ENCODE assay signal across 32 cellular contexts in the genomic region with DNA sequence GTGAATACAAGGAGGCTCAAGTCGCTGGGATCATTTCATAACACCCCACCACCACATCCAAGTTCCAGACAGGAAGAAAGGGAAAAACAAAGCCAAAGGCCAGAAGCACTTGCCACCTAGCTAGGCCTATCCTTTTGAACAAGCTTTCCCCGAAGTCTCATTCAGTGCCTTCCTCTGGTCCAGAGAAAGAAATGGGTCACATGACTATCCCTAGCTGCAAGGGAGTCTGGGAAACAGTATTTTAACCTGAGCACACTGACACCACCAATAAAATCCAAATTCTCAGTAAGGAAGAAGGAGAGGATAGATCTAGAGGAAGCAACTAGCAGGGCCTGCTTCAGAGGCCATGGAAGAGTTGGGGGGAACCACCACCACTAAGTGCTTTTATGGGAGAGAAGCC.
"Had no signal": no experiment of that assay in that cellular context is flagged by ENCODE, and none has a peak within 500 bp of the region (broad histone marks: within the 10 kb centered on the region; RNA-seq: fewer than 3 reads in every experiment).

No MANE protein-coding gene starts in this region.

- H3K9me3 ChIP-seq: psoas muscle had no signal

- H3K27me3 ChIP-seq: ascending aorta, cardiac muscle cell, esophagus muscularis mucosa, neural progenitor cell, sigmoid colon, suprapubic skin, tibial nerve had no signal

- DNase-seq: activated CD4-positive, alpha-beta T cell treated with anti-CD3 and anti-CD28 coated beads, Interleukin-2, amount 50 U/mL, for 1 hour; activated naive CD4-positive, alpha-beta T cell treated with anti-CD3 and anti-CD28 coated beads for 36 hours; activated naive CD8-positive, alpha-beta T cell treated with anti-CD3 and anti-CD28 coated beads, Interleukin-2, amount 10 ng/mL, durations not matched to agents 7 days and 5 days; activated T-cell treated with anti-CD3 and anti-CD28 coated beads for 4 hours; cortex of kidney; endodermal cell; foreskin melanocyte; heart right ventricle; kidney glomerular epithelial cell; lower lobe of right lung; mesendoderm; natural killer cell; occipital lobe; small intestine; stimulated activated CD4-positive, alpha-beta T cell treated with anti-CD3 and anti-CD28 coated beads, Interleukin-4, amount 100 ng/mL, for 24 hours; stimulated activated naive CD4-positive, alpha-beta T cell; T-helper 9 cell; WERI-Rb-1 had no signal

- ATAC-seq: heart right ventricle, left lobe of liver, lower lobe of right lung, natural killer cell, psoas muscle had no signal

- H3K27ac ChIP-seq: ascending aorta, cardiac muscle cell, esophagus muscularis mucosa, heart right ventricle, lower lobe of right lung, neural progenitor cell, parathyroid adenoma, psoas muscle, sigmoid colon, suprapubic skin, tibial nerve, WERI-Rb-1 had no signal

- H3K4me3 ChIP-seq: ascending aorta, cardiac muscle cell, esophagus muscularis mucosa, heart right ventricle, lower lobe of right lung, neural progenitor cell, psoas muscle, sigmoid colon, suprapubic skin, tibial nerve had no signal

- H3K27me3 Mint-ChIP-seq: activated naive CD8-positive, alpha-beta T cell treated with anti-CD3 and anti-CD28 coated beads, Interleukin-2, amount 10 ng/mL, durations not matched to agents 7 days and 5 days had no signal

- H3K36me3 Mint-ChIP-seq: neural progenitor cell had no signal

- H3K27ac Mint-ChIP-seq: activated naive CD4-positive, alpha-beta T cell treated with anti-CD3 and anti-CD28 coated beads for 36 hours; activated naive CD8-positive, alpha-beta T cell treated with anti-CD3 and anti-CD28 coated beads, Interleukin-2, amount 10 ng/mL, durations not matched to agents 7 days and 5 days; brain; endodermal cell; natural killer cell; neural progenitor cell; T-helper 1 cell treated with Interleukin-12 subunit alpha and Interleukin-12 subunit beta and Interleukin-4 antibody, amounts not matched to agents 30 μg/mL and 1 μg/mL, for 36 hours had no signal

- H3K4me1 Mint-ChIP-seq: endodermal cell, neural progenitor cell had no signal

- H3K4me1 ChIP-seq: ascending aorta, neural progenitor cell, suprapubic skin had no signal

- H3K36me3 ChIP-seq: ascending aorta, cardiac muscle cell, esophagus muscularis mucosa, heart right ventricle, lower lobe of right lung, neural progenitor cell, sigmoid colon, suprapubic skin, tibial nerve, WERI-Rb-1 had no signal

- H3K4me2 ChIP-seq: neural progenitor cell had no signal

- H3K4me3 Mint-ChIP-seq: activated naive CD4-positive, alpha-beta T cell treated with anti-CD3 and anti-CD28 coated beads for 36 hours; activated naive CD8-positive, alpha-beta T cell treated with anti-CD3 and anti-CD28 coated beads, Interleukin-2, amount 10 ng/mL, durations not matched to agents 7 days and 5 days; activated T-helper 1 cell treated with anti-CD3 and anti-CD28 coated beads, Interleukin-12 subunit alpha, Interleukin-12 subunit beta, Interleukin-2, Interleukin-4 antibody, amounts not matched to agents 30 ng/mL and 10 ng/mL and 1 ng/mL, durations not matched to agents 14 hours and 24 hours and 36 hours; brain; endodermal cell; natural killer cell; neural progenitor cell; T-helper 1 cell treated with Interleukin-12 subunit alpha and Interleukin-12 subunit beta and Interleukin-4 antibody, amounts not matched to agents 30 μg/mL and 1 μg/mL, for 36 hours had no signal

- FAIRE-seq: small intestine, TTC549 had no signal
